Comparison of ENCODE assay signal across 8 cellular contexts in genomic region chr14:93619176-93619793, GRCh38.
A peak's percentile ranks its signal among the peaks of the same experiment; 100 is the strongest.
DNase-seq lines count a peak whose midpoint lies in the region; ATAC-seq and TF ChIP-seq lines count a peak whose summit lies in the region.

No MANE protein-coding gene starts in this region.

- 41% methylated on average over 7 of the region's 7 CpGs for WGBS in right cardiac atrium

- H3K36me3 Mint-ChIP-seq in immature natural killer cell, result no peaks in the 10 kb centered on the region

- H3K27me3 ChIP-seq in WERI-Rb-1 (ENCODE audit: insufficient read depth, low read depth, severe bottlenecking), result no peaks in the 10 kb centered on the region
- H3K27me3 ChIP-seq in right cardiac atrium (ENCODE audit: control insufficient read depth, insufficient read depth), result no peaks in the 10 kb centered on the region

- H3K9me3 Mint-ChIP-seq in immature natural killer cell, result no peaks in the 10 kb centered on the region

- in situ Hi-C loops in ACHN (cut with HindIII; ENCODE audit: low pct_ligation_motif_present, low pct_unique_long_range_greater_than_20kb, low sequenced_read_pairs), result no loop called here

- H3K27ac ChIP-seq in WERI-Rb-1 (no peak overlapping the region), right cardiac atrium (ENCODE audit: low read length) (no peak overlapping the region)

- H3K36me3 ChIP-seq in WERI-Rb-1, result peaks cover 27% of the 10 kb centered on the region

- peak; percentile 42 for DNase-seq in ACHN
- DNase-seq in GDM1 (lab: John Stamatoyannopoulos, UW), result peak; percentile 1
- DNase-seq in NCI-H1105 (lab: John Stamatoyannopoulos, UW), result peak; percentile 41
- DNase-seq in WERI-Rb-1, result peak; percentile 33
- DNase-seq in right cardiac atrium, result peak in 2 of 3 donors; percentile 16 to 53
- DNase-seq in stimulated activated CD4-positive, alpha-beta T cell treated with anti-CD3 and anti-CD28 coated beads, Interleukin-1b, Interleukin-23, amount 100 ng/mL, for 48 hours, result peak; percentile 3
- no peak for DNase-seq in immature natural killer cell

- H3K4me1 ChIP-seq in right cardiac atrium (ENCODE audit: control insufficient read depth, insufficient read depth, low read length), result no peaks in the 10 kb centered on the region

- no peak for ATAC-seq in right cardiac atrium
- no peak for ATAC-seq in HG02970 (IDR thresholded peaks at IDR 0.05; ENCODE audit: low FRiP score, unreplicated experiment)

- intact Hi-C loops in right cardiac atrium (cut with DNase I), result loop anchor here in 1 of 4 donors (10.0 kb wide), 1 partner anchor 394 kb away; no protein-coding TSS in a partner anchor

- H3K4me3 ChIP-seq in WERI-Rb-1 (ENCODE audit: low read depth, low read length) (no peak overlapping the region), right cardiac atrium (ENCODE audit: low read length) (no peak overlapping the region)

- peaks cover 0 to 2% (median 2%) of the 10 kb centered on the region in 3 donors for H3K27me3 Mint-ChIP-seq in immature natural killer cell (ENCODE audit: low read depth in 3 of 3)

- no peak overlapping the region for H3K27ac Mint-ChIP-seq in immature natural killer cell

- no peaks in the 10 kb centered on the region for H3K4me1 Mint-ChIP-seq in immature natural killer cell

- peak; percentile 63 for TF ChIP-seq CTCF in WERI-Rb-1 (IDR thresholded peaks at IDR 0.05; ENCODE audit: low read depth, low read length)

- H3K4me3 Mint-ChIP-seq in immature natural killer cell, result no peak overlapping the region

- H3K9me3 ChIP-seq in WERI-Rb-1 (ENCODE audit: severe bottlenecking) (no peaks in the 10 kb centered on the region), right cardiac atrium (ENCODE audit: control insufficient read depth, low read length) (no peaks in the 10 kb centered on the region)

Comparison
In these comparisons a context has a peak if more than half of its experiments do, and no peak if none do; other contexts are left out.
1. DNase-seq: peak in ACHN (single experiment), GDM1 (single experiment), NCI-H1105 (single experiment), WERI-Rb-1 (single experiment), right cardiac atrium (2 of 3) and stimulated activated CD4-positive, alpha-beta T cell treated with anti-CD3 and anti-CD28 coated beads, Interleukin-1b, Interleukin-23, amount 100 ng/mL, for 48 hours (single experiment); none in immature natural killer cell (0 of 3).